ENCODE assay signal across 18 cellular contexts in the genomic region with DNA sequence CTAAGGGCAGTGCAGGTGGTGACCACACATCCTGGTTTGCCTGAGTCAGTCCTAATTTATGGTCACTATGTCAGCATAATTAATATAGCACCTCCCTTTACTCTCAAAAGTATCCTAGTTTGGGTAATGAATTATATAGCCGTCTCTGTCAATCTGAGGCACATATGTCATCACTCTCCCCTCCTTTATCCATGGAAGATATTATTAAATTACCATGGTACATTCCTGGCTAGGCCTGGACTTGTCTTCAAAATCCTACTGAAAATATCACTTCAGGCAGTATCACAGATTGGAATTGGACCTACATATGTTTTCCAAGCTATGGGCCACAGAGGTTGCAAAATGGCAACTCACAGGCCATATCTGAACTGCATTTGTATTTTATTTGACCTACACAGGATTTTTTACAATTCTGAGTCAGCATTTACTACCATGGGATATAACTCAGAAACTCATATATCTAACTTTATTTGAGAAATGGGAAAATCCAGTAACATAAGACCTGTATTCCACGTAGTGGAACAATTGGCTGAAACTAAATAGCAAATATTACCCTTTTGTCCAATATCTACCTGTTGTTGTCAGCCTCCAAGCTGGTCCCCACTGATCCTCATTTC.
DNase-seq lines count a peak whose midpoint lies in the region; ATAC-seq, FAIRE-seq and TF ChIP-seq lines count a peak whose summit lies in the region.
"Had no signal": no experiment of that assay in that cellular context is flagged by ENCODE, and none has a peak within 500 bp of the region (broad histone marks: within the 10 kb centered on the region; RNA-seq: fewer than 3 reads in every experiment).

No MANE protein-coding gene starts in this region.

- no peaks in the 10 kb centered on the region for H3K9me1 ChIP-seq in K562 (ENCODE audit: control insufficient read depth, insufficient read depth, low read length)

- H3K36me3 Mint-ChIP-seq in immature natural killer cell = peaks cover 38 to 78% (median 46%) of the 10 kb centered on the region in 3 donors

- 0 out of 2 replicates have a peak, but pooled peaks cover 7% of the 10 kb centered on the region for H3K9me3 ChIP-seq in HepG2 (ENCODE audit: low read length)
- H3K9me3 ChIP-seq in right lobe of liver = peaks cover 0 to 4% (median 0%) of the 10 kb centered on the region in 4 donors
- H3K9me3 ChIP-seq in K562 (replicated peaks; ENCODE audit: control insufficient read depth, insufficient read depth, low read depth, low read length) = 0 out of 2 replicates have a peak, but pooled peaks cover 2% of the 10 kb centered on the region
- no peaks in the 10 kb centered on the region for H3K9me3 ChIP-seq in SK-N-SH

- H3K4me3 ChIP-seq in HepG2 (replicated peaks in 1 of 3; ENCODE audit: insufficient read depth in 1 of 3, low read depth in 2 of 3, low read length in 3 of 3) = no peak overlapping the region
- no peak overlapping the region for H3K4me3 ChIP-seq in right lobe of liver
- no peak overlapping the region for H3K4me3 ChIP-seq in K562
- H3K4me3 ChIP-seq in SK-N-SH (ENCODE audit: low read depth in 2 of 2, low read length in 1 of 2) = no peak overlapping the region
- H3K4me3 ChIP-seq in lower leg skin (ENCODE audit: low read depth, poor library complexity, severe bottlenecking) = no peak overlapping the region
- H3K4me3 ChIP-seq: BLaER1 treated with 17β-estradiol and CSF1 and Interleukin-3, amounts not matched to agents 10 nM and 100 nM; GM23248 had no signal

- H3F3A ChIP-seq in SK-N-SH (replicated peaks; ENCODE audit: insufficient read depth) = no peaks in the 10 kb centered on the region

- H3K27me3 Mint-ChIP-seq in immature natural killer cell (ENCODE audit: low read depth in 3 of 3) = peaks cover 0 to 3% (median 2%) of the 10 kb centered on the region in 3 donors

- POLR2A ChIA-PET in HepG2 (lab: Yijun Ruan, JAX) (no interaction called here), K562 (lab: Yijun Ruan, JAX) (interaction anchor here (0.7 kb wide), 1 partner anchor 55 kb away, joined by 3 read pairs; no protein-coding TSS in a partner anchor), SK-N-SH (lab: Yijun Ruan, JAX) (no interaction called here)

- H2AFZ ChIP-seq in HepG2 (ENCODE audit: low read length) (no peak overlapping the region), K562 (ENCODE audit: low read depth, low read length) (no peak overlapping the region), SK-N-SH (ENCODE audit: low read depth) (no peak overlapping the region)
- H2AFZ ChIP-seq: GM23248 had no signal

- intact Hi-C loops in HepG2 (cut with micrococcal nuclease; ENCODE audit: unreplicated experiment) (no loop called here), right lobe of liver (cut with DNase I) (no loop called here), K562 (cut with micrococcal nuclease) (no loop called here), lower leg skin (cut with DNase I; ENCODE audit: low total_unique reads) (no loop called here)

- no TSS peak for BruUV-seq in HepG2 (replicated peaks; lab: Mats Ljungman, UMichigan)
- no TSS peak for BruUV-seq in K562 (replicated peaks; lab: Mats Ljungman, UMichigan)

- H3K27me3 ChIP-seq in HepG2 (ENCODE audit: control insufficient read depth in 1 of 2, insufficient read depth in 2 of 2, low read length in 2 of 2) (no peaks in the 10 kb centered on the region), right lobe of liver (no peaks in the 10 kb centered on the region), K562 (ENCODE audit: control insufficient read depth in 2 of 2, insufficient read depth in 2 of 2, low read length in 2 of 2) (no peaks in the 10 kb centered on the region), SK-N-SH (ENCODE audit: insufficient read depth) (no peaks in the 10 kb centered on the region)
- H3K27me3 ChIP-seq: BLaER1 treated with 17β-estradiol and CSF1 and Interleukin-3, amounts not matched to agents 10 nM and 100 nM had no signal

- H3K4me1 ChIP-seq in HepG2 (ENCODE audit: insufficient read depth, low read length) (no peaks in the 10 kb centered on the region), right lobe of liver (no peaks in the 10 kb centered on the region), K562 (replicated peaks in 1 of 2; ENCODE audit: control insufficient read depth in 2 of 2, insufficient read depth in 2 of 2, low read length in 2 of 2) (no peaks in the 10 kb centered on the region; a peak in 2 of 5 replicates), SK-N-SH (ENCODE audit: control insufficient read depth in 1 of 2, insufficient read depth in 2 of 2, low read depth in 1 of 2, low read length in 1 of 2) (no peaks in the 10 kb centered on the region; a peak in 1 of 4 replicates)
- H3K4me1 ChIP-seq: BLaER1 treated with 17β-estradiol and CSF1 and Interleukin-3, amounts not matched to agents 10 nM and 100 nM had no signal

- H3K27ac Mint-ChIP-seq in immature natural killer cell = peak overlapping the region in 5 of 6 donors; percentile 29 to 79 (median 37)
- H3K27ac Mint-ChIP-seq: CD4-positive, CD25-positive, alpha-beta regulatory T cell had no signal

- no peak for ATAC-seq in HepG2
- ATAC-seq in right lobe of liver = no peak
- ATAC-seq in K562 = no peak
- ATAC-seq: HCT116 had no signal

- TF ChIP-seq POLR2A in HepG2 (IDR thresholded peaks at IDR 0.05; ENCODE audit: insufficient read depth in 1 of 2, low read depth in 2 of 2, low read length in 2 of 2) (no peak), right lobe of liver (IDR thresholded peaks at IDR 0.05) (no peak), K562 (conservative IDR thresholded peaks at IDR 0.05) (no peak), lower leg skin (IDR thresholded peaks at IDR 0.05) (no peak)

- no peaks in the 10 kb centered on the region for H3K9me3 Mint-ChIP-seq in immature natural killer cell

- H3K4me1 Mint-ChIP-seq in immature natural killer cell = peaks cover 67 to 90% of the 10 kb centered on the region in 2 donors

- H3K36me3 ChIP-seq in HepG2 (replicated peaks in 1 of 2; ENCODE audit: control insufficient read depth in 1 of 2, insufficient read depth in 2 of 2, low read length in 2 of 2) (no peaks in the 10 kb centered on the region), right lobe of liver (no peaks in the 10 kb centered on the region), K562 (ENCODE audit: control insufficient read depth, insufficient read depth, low read length) (no peaks in the 10 kb centered on the region), SK-N-SH (replicated peaks in 1 of 2; ENCODE audit: control insufficient read depth in 1 of 2, insufficient read depth in 2 of 2, low read length in 1 of 2) (no peaks in the 10 kb centered on the region)

- DNase-seq in HepG2 (ENCODE audit: low spot score) = no peak
- DNase-seq in right lobe of liver = no peak
- no peak for DNase-seq in K562 (ENCODE audit: extremely low read depth in 1 of 4, low spot score in 3 of 4)
- DNase-seq in immature natural killer cell = no peak
- no peak for DNase-seq in NK-92 (lab: John Stamatoyannopoulos, UW; ENCODE audit: unreplicated experiment)
- no peak for DNase-seq in SK-N-SH
- DNase-seq in NCI-H2081 (lab: John Stamatoyannopoulos, UW) = no peak
- no peak for DNase-seq in lower leg skin (ENCODE audit: low spot score in 2 of 2)
- DNase-seq: 8988T; ACHN; Calu3; CD4-positive, CD25-positive, alpha-beta regulatory T cell; DMS 273 treated with DMSO at 0.1 percent for 48 hours; GM23248 had no signal

- TF ChIP-seq RAD21 in HepG2 (CRISPR knock-in tag; IDR thresholded peaks at IDR 0.05) (no peak), K562 (CRISPR knock-in tag; conservative IDR thresholded peaks at IDR 0.05 in 1 of 2, IDR thresholded peaks at IDR 0.05 in 1 of 2) (no peak), SK-N-SH (IDR thresholded peaks at IDR 0.05; ENCODE audit: low read length) (no peak)

- H3K27ac ChIP-seq in HepG2 (ENCODE audit: extremely low read length, insufficient read depth, low read length) (no peak overlapping the region), right lobe of liver (no peak overlapping the region), K562 (ENCODE audit: extremely low read depth, low read depth, low read length) (no peak overlapping the region), SK-N-SH (ENCODE audit: low read depth in 2 of 2, low read length in 1 of 2) (no peak overlapping the region)
- H3K27ac ChIP-seq: BLaER1 treated with 17β-estradiol and CSF1 and Interleukin-3, amounts not matched to agents 10 nM and 100 nM; GM23248; HL-60 had no signal

- H3K4me3 Mint-ChIP-seq in immature natural killer cell = no peak overlapping the region
- H3K4me3 Mint-ChIP-seq: CD4-positive, CD25-positive, alpha-beta regulatory T cell had no signal

- H3K79me2 ChIP-seq in HepG2 (ENCODE audit: insufficient read depth, low read length) (no peaks in the 10 kb centered on the region), K562 (ENCODE audit: control insufficient read depth, insufficient read depth, low read length) (no peaks in the 10 kb centered on the region), SK-N-SH (ENCODE audit: insufficient read depth) (no peaks in the 10 kb centered on the region)

- in situ Hi-C loops in HepG2 (cut with HindIII; ENCODE audit: extremely low pct_ligation_motif_present, low pct_unique_long_range_greater_than_20kb) = no loop called here
- in situ Hi-C loops in K562 (cut with MboI) = no loop called here

- H4K20me1 ChIP-seq in HepG2 (ENCODE audit: insufficient read depth, low read length) (no peaks in the 10 kb centered on the region), K562 (replicated peaks; ENCODE audit: control insufficient read depth, insufficient read depth, low read length) (no peaks in the 10 kb centered on the region), SK-N-SH (ENCODE audit: insufficient read depth) (no peaks in the 10 kb centered on the region)
- H4K20me1 ChIP-seq: BLaER1 treated with 17β-estradiol and CSF1 and Interleukin-3, amounts not matched to agents 10 nM and 100 nM had no signal

- 89% methylated on average over 2 of the region's 2 CpGs for WGBS in HepG2 (ENCODE audit: low lambda C conversion rate)
- WGBS in right lobe of liver (ENCODE audit: insufficient coverage, low coverage, low lambda C conversion rate, missing lambda C conversion rate) = 87% methylated on average over 2 of the region's 2 CpGs
- 57% methylated on average over 2 of the region's 2 CpGs for WGBS in K562 (ENCODE audit: insufficient coverage, low coverage, missing lambda C conversion rate)
- WGBS in SK-N-SH (ENCODE audit: low lambda C conversion rate) = 94% methylated on average over 2 of the region's 2 CpGs
- WGBS in lower leg skin, 2 donors = 78 to 90% methylated on average over 2 of the region's 2 CpGs

- CTCF ChIA-PET in HepG2 (lab: Yijun Ruan, JAX; ENCODE audit: low intra/inter-chr PET ratio, low total read pairs) (no interaction called here), K562 (lab: Yijun Ruan, JAX; ENCODE audit: low intra/inter-chr PET ratio) (no interaction called here), SK-N-SH (lab: Yijun Ruan, JAX) (no interaction called here)

- H3K4me2 ChIP-seq in HepG2 (ENCODE audit: low read depth, low read length) = no peak overlapping the region
- H3K4me2 ChIP-seq in K562 (ENCODE audit: insufficient read depth, low read length) = no peak overlapping the region
- H3K4me2 ChIP-seq in SK-N-SH = no peak overlapping the region
- H3K4me2 ChIP-seq: BLaER1 treated with 17β-estradiol and CSF1 and Interleukin-3, amounts not matched to agents 10 nM and 100 nM had no signal

- no peak for TF ChIP-seq CTCF in HepG2 (CRISPR knock-in tag; IDR thresholded peaks at IDR 0.05)
- no peak for TF ChIP-seq CTCF in right lobe of liver (IDR thresholded peaks at IDR 0.05)
- no peak for TF ChIP-seq CTCF in K562 (IDR thresholded peaks at IDR 0.05 in 2 of 3, conservative IDR thresholded peaks at IDR 0.05 in 1 of 3; ENCODE audit: insufficient read depth in 2 of 3, low read depth in 1 of 3, low read length in 3 of 3)
- TF ChIP-seq CTCF in SK-N-SH (IDR thresholded peaks at IDR 0.05) = no peak
- TF ChIP-seq CTCF in lower leg skin (IDR thresholded peaks at IDR 0.05) = no peak

- TF ChIP-seq EP300 in HepG2 (IDR thresholded peaks at IDR 0.05; ENCODE audit: low read depth in 2 of 2, low read length in 2 of 2) (no peak), HepG2 (CRISPR knock-in tag; IDR thresholded peaks at IDR 0.05; ENCODE audit: borderline replicate concordance) (no peak), K562 (IDR thresholded peaks at IDR 0.05; ENCODE audit: low read length) (no peak), SK-N-SH (IDR thresholded peaks at IDR 0.05; ENCODE audit: borderline replicate concordance in 1 of 2, low read depth in 1 of 2, low read length in 1 of 2) (no peak)

- H3K9ac ChIP-seq in HepG2 (ENCODE audit: insufficient read depth, low read depth, low read length) (no peak overlapping the region), K562 (ENCODE audit: insufficient read depth in 1 of 2, low read depth in 2 of 2, low read length in 2 of 2) (no peak overlapping the region), SK-N-SH (no peak overlapping the region)
- H3K9ac ChIP-seq: BLaER1 treated with 17β-estradiol and CSF1 and Interleukin-3, amounts not matched to agents 10 nM and 100 nM; GM23248 had no signal

- no peaks in the 10 kb centered on the region for H3K9me2 ChIP-seq in SK-N-SH

- FAIRE-seq in HepG2 (lab: Jason Lieb, UNC) (no peak), K562 (lab: Jason Lieb, UNC) (no peak)
- FAIRE-seq: H54 had no signal
